Comparison of ENCODE assay signal across 8 cellular contexts in the genomic region with DNA sequence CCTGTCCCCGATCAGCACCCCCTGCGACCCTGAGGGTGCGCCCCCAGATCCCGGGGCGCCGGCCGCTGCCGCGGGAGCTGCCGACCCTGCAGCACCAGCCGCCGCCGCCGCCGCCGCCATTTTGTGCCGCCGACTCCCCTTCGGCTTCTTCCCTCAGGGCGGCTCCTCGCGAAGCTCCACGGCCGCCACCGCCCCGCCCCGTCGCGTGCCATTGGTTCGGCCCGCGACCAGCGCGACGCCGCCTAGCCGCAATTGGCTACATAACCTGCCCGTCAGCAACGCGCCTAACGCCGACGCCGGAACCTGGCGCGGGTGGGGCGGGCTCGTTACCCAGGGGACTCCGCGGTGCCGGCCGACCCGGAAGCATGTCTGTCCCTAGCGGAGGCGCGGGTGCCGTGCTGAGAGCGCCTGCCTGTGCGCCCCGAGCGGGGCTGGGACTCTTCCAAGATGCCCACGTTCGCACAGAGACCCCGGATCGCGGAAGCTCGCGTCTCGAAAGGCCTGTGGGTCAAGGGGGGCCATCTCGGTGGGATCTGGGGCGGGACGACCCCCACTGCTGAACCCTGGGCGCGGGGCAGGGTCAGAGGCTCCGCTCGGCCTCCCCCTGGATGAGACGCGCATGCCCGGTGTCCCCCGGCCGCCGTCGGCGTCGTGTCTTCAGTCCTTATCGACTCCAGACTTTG.
A peak's percentile ranks its signal among the peaks of the same experiment; 100 is the strongest.
DNase-seq lines count a peak whose midpoint lies in the region; ATAC-seq and TF ChIP-seq lines count a peak whose summit lies in the region.

Gene CCNL2, minus strand, starts transcription at position 149 of the 683 bp plus-strand sequence. Its CDS starts 29 bp downstream, at position 120.

- peak within 1 kb of the TSS; percentile 91 for H3K4me3 Mint-ChIP-seq in central memory CD8-positive, alpha-beta T cell

- H3K9me3 Mint-ChIP-seq in central memory CD8-positive, alpha-beta T cell = no peaks in the 10 kb centered on the region

- no peaks in the 10 kb centered on the region for H3K27me3 Mint-ChIP-seq in central memory CD8-positive, alpha-beta T cell

- H3K27ac Mint-ChIP-seq in central memory CD8-positive, alpha-beta T cell (ENCODE audit: low read depth) = peak within 1 kb of the TSS; percentile 93

- H3K4me1 Mint-ChIP-seq in central memory CD8-positive, alpha-beta T cell = peaks cover 46% of the 10 kb centered on the region

- TF ChIP-seq CTCF in AG10803 (conservative IDR thresholded peaks at IDR 0.05; ENCODE audit: low read length) = peak; percentile 52

- ATAC-seq in GM19025 (IDR thresholded peaks at IDR 0.05; ENCODE audit: low read depth, unreplicated experiment) (peak; percentile 90), HG03342 (IDR thresholded peaks at IDR 0.05; ENCODE audit: unreplicated experiment) (peak; percentile 91)
- ATAC-seq in central memory CD8-positive, alpha-beta T cell (replicated peaks; ENCODE audit: extremely low read depth, poor library complexity, severe bottlenecking) = peak; percentile 98

- H3K36me3 Mint-ChIP-seq in central memory CD8-positive, alpha-beta T cell (ENCODE audit: insufficient read depth) = peaks cover 63% of the 10 kb centered on the region

- DNase-seq in AG10803 (ENCODE audit: low read depth) (peak; percentile 99), NCI-H345 treated with DMSO at 0.1 percent for 48 hours (lab: John Stamatoyannopoulos, UW; ENCODE audit: unreplicated experiment) (peak; percentile 92), islet precursor cell (peak; percentile 99)
- DNase-seq in activated CD4-positive, CD25-positive, alpha-beta regulatory T cell treated with anti-CD3 and anti-CD28 coated beads, Interleukin-2, amount 50 U/mL, for 16 hours (ENCODE audit: low read depth, low spot score) = peak; percentile 98
- peak; percentile 95 to 99 for DNase-seq in central memory CD8-positive, alpha-beta T cell (ENCODE audit: low spot score in 2 of 2)
- DNase-seq in stimulated activated CD4-positive, alpha-beta T cell treated with anti-CD3 and anti-CD28 coated beads, Interleukin-12 subunit alpha, Interleukin-12 subunit beta, amount 100 ng/mL, for 48 hours (ENCODE audit: low read depth in 2 of 3, low spot score in 1 of 3) = peak; percentile 98 to 100 (median 99)

- H3K4me3 ChIP-seq in AG10803 (ENCODE audit: low read length) = peak within 1 kb of the TSS; percentile 95

Comparison
In these comparisons a context has a peak if more than half of its experiments do, and no peak if none do; other contexts are left out.
1. Peak in every context shown above with its lines: DNase-seq, ATAC-seq and H3K4me3 ChIP-seq.